In genomic region chr11:60336767-60337391, GRCh38 we compare ENCODE assay signal across 23 cellular contexts. TPM values are rescaled to one million over a fixed set of nuclear protein-coding genes. Genes with fewer than 3 reads are reported as not detected.
A peak's percentile ranks its signal among the peaks of the same experiment; 100 is the strongest.
DNase-seq lines count a peak whose midpoint lies in the region; ATAC-seq and TF ChIP-seq lines count a peak whose summit lies in the region.
"Had no signal": no experiment of that assay in that cellular context is flagged by ENCODE, and none has a peak within 500 bp of the region (broad histone marks: within the 10 kb centered on the region; RNA-seq: fewer than 3 reads in every experiment).

No MANE protein-coding gene starts in this region.

- POLR2A ChIA-PET in naive thymus-derived CD4-positive, alpha-beta T cell (lab: Charles Lee) = no interaction called here

- peak; percentile 67 for ATAC-seq in GM18498 (IDR thresholded peaks at IDR 0.05; ENCODE audit: unreplicated experiment)
- peak; percentile 53 for ATAC-seq in HG02870 (IDR thresholded peaks at IDR 0.05; ENCODE audit: unreplicated experiment)
- ATAC-seq in naive thymus-derived CD4-positive, alpha-beta T cell = peak; percentile 20
- ATAC-seq: activated CD8-positive, alpha-beta T cell treated with anti-CD3 and anti-CD28 coated beads for 36 hours; GM23338; left ventricle myocardium superior had no signal

- intact Hi-C loops in naive thymus-derived CD4-positive, alpha-beta T cell (cut with micrococcal nuclease) = no loop called here

- H3K9me3 ChIP-seq in naive thymus-derived CD4-positive, alpha-beta T cell (ENCODE audit: control insufficient read depth in 2 of 3, low read length in 3 of 3) = no peaks in the 10 kb centered on the region
- H3K9me3 ChIP-seq: testis had no signal

- no peak for TF ChIP-seq CTCF in foreskin fibroblast (IDR thresholded peaks at IDR 0.05; ENCODE audit: low read depth, low read length)

- H3K4me3 Mint-ChIP-seq in naive thymus-derived CD4-positive, alpha-beta T cell = no peak overlapping the region
- H3K4me3 Mint-ChIP-seq: activated CD8-positive, alpha-beta T cell treated with anti-CD3 and anti-CD28 coated beads for 36 hours; activated naive CD8-positive, alpha-beta T cell treated with anti-CD3 and anti-CD28 coated beads, Interleukin-2, amount 10 ng/mL, durations not matched to agents 7 days and 5 days; dendritic cell treated with granulocyte-macrophage colony-stimulating factor and Interleukin-4, amounts not matched to agents 40 ng/mL and 50 ng/mL, for 4 days; GM23338 had no signal

- no peak overlapping the region for H3K4me3 ChIP-seq in naive thymus-derived CD4-positive, alpha-beta T cell (ENCODE audit: low read length)
- H3K4me3 ChIP-seq in foreskin fibroblast (ENCODE audit: low read depth in 1 of 2, low read length in 2 of 2) = no peak overlapping the region
- H3K4me3 ChIP-seq: GM23338, skin epidermis, testis had no signal

- peaks cover 0 to 2% (median 0%) of the 10 kb centered on the region in 7 donors for H3K4me1 Mint-ChIP-seq in naive thymus-derived CD4-positive, alpha-beta T cell

- H3K36me3 ChIP-seq in naive thymus-derived CD4-positive, alpha-beta T cell (ENCODE audit: control insufficient read depth in 2 of 3, insufficient read depth in 3 of 3, low read length in 3 of 3) = no peaks in the 10 kb centered on the region

- H3K36me3 Mint-ChIP-seq in naive thymus-derived CD4-positive, alpha-beta T cell = no peaks in the 10 kb centered on the region
- H3K36me3 Mint-ChIP-seq: activated naive CD8-positive, alpha-beta T cell treated with anti-CD3 and anti-CD28 coated beads, Interleukin-2, amount 10 ng/mL, durations not matched to agents 7 days and 5 days had no signal

- no peaks in the 10 kb centered on the region for H3K27me3 ChIP-seq in naive thymus-derived CD4-positive, alpha-beta T cell (ENCODE audit: control insufficient read depth in 2 of 2, insufficient read depth in 2 of 2, low read length in 2 of 2)
- H3K27me3 ChIP-seq: testis had no signal

- H3K27me3 Mint-ChIP-seq in naive thymus-derived CD4-positive, alpha-beta T cell = peaks cover 0 to 32% (median 14%) of the 10 kb centered on the region in 5 donors
- H3K27me3 Mint-ChIP-seq: dendritic cell treated with granulocyte-macrophage colony-stimulating factor and Interleukin-4, amounts not matched to agents 40 ng/mL and 50 ng/mL, for 4 days had no signal

- H3K4me1 ChIP-seq in naive thymus-derived CD4-positive, alpha-beta T cell (ENCODE audit: control insufficient read depth in 2 of 2, insufficient read depth in 2 of 2, low read length in 2 of 2) = no peaks in the 10 kb centered on the region
- H3K4me1 ChIP-seq: parathyroid adenoma, testis had no signal

- H3K27ac Mint-ChIP-seq in naive thymus-derived CD4-positive, alpha-beta T cell = no peak overlapping the region
- H3K27ac Mint-ChIP-seq: activated CD8-positive, alpha-beta T cell treated with anti-CD3 and anti-CD28 coated beads for 36 hours; activated naive CD8-positive, alpha-beta T cell treated with anti-CD3 and anti-CD28 coated beads, Interleukin-2, amount 10 ng/mL, durations not matched to agents 7 days and 5 days; dendritic cell treated with granulocyte-macrophage colony-stimulating factor and Interleukin-4, amounts not matched to agents 40 ng/mL and 50 ng/mL, for 4 days; GM23338 had no signal

- H3K27ac ChIP-seq in naive thymus-derived CD4-positive, alpha-beta T cell (ENCODE audit: low read depth, low read length) = no peak overlapping the region
- H3K27ac ChIP-seq: parathyroid adenoma, skin epidermis, testis had no signal

- CTCF ChIA-PET in naive thymus-derived CD4-positive, alpha-beta T cell (lab: Charles Lee) = no interaction called here

- no peaks in the 10 kb centered on the region for H3K9me3 Mint-ChIP-seq in naive thymus-derived CD4-positive, alpha-beta T cell
- H3K9me3 Mint-ChIP-seq: activated CD8-positive, alpha-beta T cell treated with anti-CD3 and anti-CD28 coated beads for 36 hours; activated naive CD8-positive, alpha-beta T cell treated with anti-CD3 and anti-CD28 coated beads, Interleukin-2, amount 10 ng/mL, durations not matched to agents 7 days and 5 days; dendritic cell treated with granulocyte-macrophage colony-stimulating factor and Interleukin-4, amounts not matched to agents 40 ng/mL and 50 ng/mL, for 4 days had no signal

- DNase-seq in naive thymus-derived CD4-positive, alpha-beta T cell = no peak
- DNase-seq in NK-92 treated with Interleukin-12 subunit alpha and Interleukin-12 subunit beta, amount 100 ng/mL, for 24 hours (lab: John Stamatoyannopoulos, UW) = no peak
- DNase-seq in NCI-H1436 treated with DMSO at 0.1 percent for 48 hours (lab: John Stamatoyannopoulos, UW) (no peak), foreskin fibroblast (no peak)
- DNase-seq: activated CD8-positive, alpha-beta T cell treated with anti-CD3 and anti-CD28 coated beads for 36 hours; activated naive CD8-positive, alpha-beta T cell treated with anti-CD3 and anti-CD28 coated beads, Interleukin-2, amount 10 ng/mL, durations not matched to agents 7 days and 5 days; AML-193; Kasumi-1; left ventricle myocardium superior; NCI-H1436; NCI-H2227 treated with DMSO at 0.1 percent for 48 hours; Right ventricle myocardium superior; stimulated activated CD4-positive, alpha-beta T cell treated with anti-CD3 and anti-CD28 coated beads, Interleukin-4, amount 100 ng/mL, for 24 hours; stimulated activated CD8-positive, alpha-beta memory T cell treated with anti-CD3 and anti-CD28 coated beads, Interleukin-4, amount 100 ng/mL, for 48 hours; testis had no signal

RNA-seq across cellular contexts. Expression of gene MS4A6E, which starts 9.8 kb away (rescaled TPM):
- total RNA-seq in naive thymus-derived CD4-positive, alpha-beta T cell = not detected
- not detected for polyA plus RNA-seq in naive thymus-derived CD4-positive, alpha-beta T cell
- total RNA-seq: activated CD8-positive, alpha-beta T cell treated with anti-CD3 and anti-CD28 coated beads for 36 hours; activated naive CD8-positive, alpha-beta T cell treated with anti-CD3 and anti-CD28 coated beads, Interleukin-2, amount 10 ng/mL, durations not matched to agents 7 days and 5 days; epithelial cell of proximal tubule; GM23338; left ventricle myocardium superior; Right ventricle myocardium superior; T-helper 1 cell treated with Interleukin-12 subunit alpha and Interleukin-12 subunit beta and Interleukin-4 antibody, amounts not matched to agents 30 ng/mL and 1 ng/mL, for 36 hours had no signal
- polyA plus RNA-seq: GM23338 had no signal

RNA-seq across cellular contexts. Expression of gene MS4A7, which starts 41.5 kb away (rescaled TPM):
- total RNA-seq in naive thymus-derived CD4-positive, alpha-beta T cell = 10 to 100 TPM in 1 of 5 experiments, 1 to 10 TPM in 3, not detected in 1; 3.2 to 83.4 (median 3.8) TPM
- under 1 TPM in 1 of 2 donors, not detected in 1; 0.22 TPM for polyA plus RNA-seq in naive thymus-derived CD4-positive, alpha-beta T cell
- total RNA-seq: activated CD8-positive, alpha-beta T cell treated with anti-CD3 and anti-CD28 coated beads for 36 hours; epithelial cell of proximal tubule; T-helper 1 cell treated with Interleukin-12 subunit alpha and Interleukin-12 subunit beta and Interleukin-4 antibody, amounts not matched to agents 30 ng/mL and 1 ng/mL, for 36 hours had no signal
- polyA plus RNA-seq: GM23338 had no signal

RNA-seq across cellular contexts. Expression of gene MS4A4A, which starts 56.4 kb away (rescaled TPM):
- total RNA-seq in naive thymus-derived CD4-positive, alpha-beta T cell = 1 to 10 TPM in 1 of 5 experiments, under 1 TPM in 3, not detected in 1; 0.62 to 6.9 (median 0.87) TPM
- polyA plus RNA-seq in naive thymus-derived CD4-positive, alpha-beta T cell = not detected
- total RNA-seq: activated CD8-positive, alpha-beta T cell treated with anti-CD3 and anti-CD28 coated beads for 36 hours; epithelial cell of proximal tubule; GM23338; T-helper 1 cell treated with Interleukin-12 subunit alpha and Interleukin-12 subunit beta and Interleukin-4 antibody, amounts not matched to agents 30 ng/mL and 1 ng/mL, for 36 hours had no signal
- polyA plus RNA-seq: GM23338 had no signal

RNA-seq across cellular contexts. Expression of gene MS4A14, which starts 59.4 kb away (rescaled TPM):
- total RNA-seq in naive thymus-derived CD4-positive, alpha-beta T cell = 1 to 10 TPM in 1 of 5 experiments, under 1 TPM in 2, not detected in 2; 0.13 to 5.6 (median 0.37) TPM
- not detected for polyA plus RNA-seq in naive thymus-derived CD4-positive, alpha-beta T cell
- total RNA-seq: activated CD8-positive, alpha-beta T cell treated with anti-CD3 and anti-CD28 coated beads for 36 hours; epithelial cell of proximal tubule; GM23338; T-helper 1 cell treated with Interleukin-12 subunit alpha and Interleukin-12 subunit beta and Interleukin-4 antibody, amounts not matched to agents 30 ng/mL and 1 ng/mL, for 36 hours had no signal
- polyA plus RNA-seq: GM23338 had no signal
